ENCODE assay signal across 27 cellular contexts in the genomic region with DNA sequence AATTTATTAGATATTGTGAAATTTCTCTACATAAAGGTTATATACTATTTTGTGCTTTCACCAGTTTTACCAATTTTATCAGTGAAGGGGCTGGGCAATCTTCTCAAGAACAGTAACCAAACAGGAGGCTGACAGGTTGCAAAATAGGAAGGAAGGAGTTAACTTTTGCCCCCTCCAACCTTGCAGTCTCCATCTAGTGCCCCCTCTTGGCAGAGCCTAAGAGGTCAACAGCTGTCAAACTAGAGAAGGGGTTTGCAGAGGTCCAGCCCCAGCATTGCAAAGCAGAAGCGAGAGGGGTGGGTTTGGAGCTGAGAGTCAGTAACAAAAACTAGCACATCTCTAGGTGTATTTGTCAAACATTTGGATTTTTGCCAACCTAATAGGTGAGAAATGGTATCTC.
"Had no signal": no experiment of that assay in that cellular context is flagged by ENCODE, and none has a peak within 500 bp of the region (broad histone marks: within the 10 kb centered on the region; RNA-seq: fewer than 3 reads in every experiment).

No MANE protein-coding gene starts in this region.

- H3K4me3 Mint-ChIP-seq: activated CD4-positive, alpha-beta T cell treated with anti-CD3 and anti-CD28 coated beads, Interleukin-2, amount 10 ng/mL, durations not matched to agents 7 days and 5 days; activated CD8-positive, alpha-beta T cell treated with anti-CD3 and anti-CD28 coated beads for 36 hours; activated T-cell treated with anti-CD3 and anti-CD28 coated beads, Interleukin-2, amount 50 U/mL, for 4 hours; activated T-helper 17 cell treated with anti-CD3 and anti-CD28 coated beads, Interleukin-2, amount 50 U/mL, for 72 hours; effector memory CD8-positive, alpha-beta T cell; nephron; stimulated activated naive B cell treated with anti-CD40 and anti-IgM and Interleukin-4, amounts not matched to agents 10 μg/mL and 1 μg/mL and 100 μg/mL, for 72 hours; T-helper 17 cell had no signal

- H3K36me3 ChIP-seq: neutrophil, pancreas, stomach, thyroid gland, upper lobe of right lung had no signal

- DNase-seq: activated CD4-positive, alpha-beta T cell treated with anti-CD3 and anti-CD28 coated beads for 1 hour; activated CD4-positive, alpha-beta T cell treated with anti-CD3 and anti-CD28 coated beads, Interleukin-2, amount 10 ng/mL, durations not matched to agents 7 days and 5 days; activated CD8-positive, alpha-beta T cell treated with anti-CD3 and anti-CD28 coated beads for 36 hours; activated gamma-delta T cell treated with Interleukin-2 at 50 U/mL for 16 hours; activated naive CD4-positive, alpha-beta T cell treated with anti-CD3 and anti-CD28 coated beads, Interleukin-2, amount 50 U/mL, for 16 hours; activated T-cell treated with anti-CD3 and anti-CD28 coated beads, Interleukin-2, amount 50 U/mL, for 4 hours; amniotic stem cell; caudate nucleus; cortex of kidney; effector memory CD8-positive, alpha-beta T cell; foreskin keratinocyte; left cardiac atrium; left ventricle myocardium superior; pancreas; psoas muscle; stimulated activated CD4-positive, alpha-beta T cell treated with anti-CD3 and anti-CD28 coated beads, Interleukin-1b, Interleukin-23, amount 100 ng/mL, for 48 hours; stimulated activated naive B cell treated with anti-CD40 and anti-IgM and Interleukin-4, amounts not matched to agents 10 μg/mL and 1 μg/mL and 100 μg/mL, for 72 hours; stomach; T-helper 17 cell; T1000; upper lobe of right lung had no signal

- H3K4me1 Mint-ChIP-seq: activated CD4-positive, alpha-beta T cell treated with anti-CD3 and anti-CD28 coated beads, Interleukin-2, amount 10 ng/mL, durations not matched to agents 7 days and 5 days; nephron; T-helper 17 cell had no signal

- H3K27ac ChIP-seq: foreskin keratinocyte, neutrophil, pancreas, psoas muscle, stomach, thyroid gland, upper lobe of right lung had no signal

- ATAC-seq: activated CD8-positive, alpha-beta T cell treated with anti-CD3 and anti-CD28 coated beads for 36 hours; activated T-cell treated with anti-CD3 and anti-CD28 coated beads, Interleukin-2, amount 50 U/mL, for 4 hours; activated T-helper 17 cell treated with anti-CD3 and anti-CD28 coated beads, Interleukin-2, amount 50 U/mL, for 72 hours; effector memory CD8-positive, alpha-beta T cell; esophagus mucosa; foreskin keratinocyte; left cardiac atrium; left ventricle myocardium superior; psoas muscle; T-helper 17 cell had no signal

- H3K27ac Mint-ChIP-seq: activated CD4-positive, alpha-beta T cell treated with anti-CD3 and anti-CD28 coated beads, Interleukin-2, amount 10 ng/mL, durations not matched to agents 7 days and 5 days; activated CD8-positive, alpha-beta T cell treated with anti-CD3 and anti-CD28 coated beads for 36 hours; activated T-helper 17 cell treated with anti-CD3 and anti-CD28 coated beads, Interleukin-2, amount 50 U/mL, for 72 hours; effector memory CD8-positive, alpha-beta T cell; nephron; stimulated activated naive B cell treated with anti-CD40 and anti-IgM and Interleukin-4, amounts not matched to agents 10 μg/mL and 1 μg/mL and 100 μg/mL, for 72 hours; T-helper 17 cell had no signal

- H3K27me3 Mint-ChIP-seq: activated CD4-positive, alpha-beta T cell treated with anti-CD3 and anti-CD28 coated beads, Interleukin-2, amount 10 ng/mL, durations not matched to agents 7 days and 5 days; activated CD8-positive, alpha-beta T cell treated with anti-CD3 and anti-CD28 coated beads for 36 hours; activated T-helper 17 cell treated with anti-CD3 and anti-CD28 coated beads, Interleukin-2, amount 50 U/mL, for 72 hours; effector memory CD8-positive, alpha-beta T cell; T-helper 17 cell had no signal

- H3K9me3 Mint-ChIP-seq: effector memory CD8-positive, alpha-beta T cell had no signal

- H3K4me3 ChIP-seq: pancreas, psoas muscle, smooth muscle cell, stomach, thyroid gland, upper lobe of right lung had no signal

- H3K9me3 ChIP-seq: neutrophil, pancreas, psoas muscle, stomach, thyroid gland, upper lobe of right lung had no signal

- H3K27me3 ChIP-seq: foreskin keratinocyte, neutrophil, pancreas, stomach, thyroid gland, upper lobe of right lung had no signal

- H3K4me1 ChIP-seq: foreskin keratinocyte, pancreas, psoas muscle, stomach, thyroid gland, upper lobe of right lung had no signal

- H3K4me2 ChIP-seq: smooth muscle cell had no signal
